In the genomic region with DNA sequence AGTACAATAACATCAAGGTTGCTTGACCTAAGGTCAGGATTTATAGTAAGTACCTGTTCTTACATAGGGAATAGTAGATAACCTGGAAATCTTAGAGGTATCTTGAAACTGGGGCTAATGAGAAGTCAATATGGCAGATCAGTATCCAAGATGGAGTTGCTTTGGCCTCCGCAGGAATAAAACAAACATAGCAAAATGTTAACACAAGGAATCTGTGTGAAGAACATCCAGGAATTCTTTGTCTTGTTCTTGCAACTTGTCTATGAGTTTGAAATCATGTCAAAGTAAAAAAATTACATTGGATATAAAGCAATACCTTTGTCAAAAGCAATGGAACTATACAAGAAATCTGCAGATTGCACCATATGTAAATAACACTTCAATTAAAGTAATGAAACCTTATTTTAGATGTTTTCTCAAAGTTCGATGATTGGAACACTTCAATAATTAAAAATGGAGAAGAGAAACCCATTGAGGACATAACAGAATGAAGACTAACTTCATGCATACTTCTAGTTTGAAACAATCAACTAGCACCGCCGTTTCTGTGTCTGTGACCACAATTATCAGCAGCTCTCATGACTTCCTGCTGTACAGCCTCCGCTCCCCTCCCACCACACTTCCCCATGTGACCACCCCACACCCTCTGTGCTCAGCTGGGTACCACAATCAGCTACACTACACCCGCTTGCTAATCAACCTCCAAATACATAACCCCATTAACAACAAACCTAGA, we compare ENCODE assay signal across 1 cellular context.
TF ChIP-seq lines count a peak whose summit lies in the region.

No MANE protein-coding gene starts in this region.

TF ChIP-seq in HepG2, 621 proteins besides CTCF, POLR2A, EP300 and RAD21:
- TF ChIP-seq EZH2 (conservative IDR thresholded peaks at IDR 0.05; ENCODE audit: low read depth, low read length) (no peak), SNAPC2 (CRISPR knock-in tag; IDR thresholded peaks at IDR 0.05) (no peak), ZNF234 (CRISPR knock-in tag; conservative IDR thresholded peaks at IDR 0.05) (no peak), ZNF747 (CRISPR knock-in tag; IDR thresholded peaks at IDR 0.05; ENCODE audit: borderline replicate concordance) (no peak), ZNF615 (CRISPR knock-in tag; IDR thresholded peaks at IDR 0.05; ENCODE audit: borderline replicate concordance) (no peak), HOXA9 (CRISPR knock-in tag; IDR thresholded peaks at IDR 0.05; ENCODE audit: borderline replicate concordance) (no peak), CBFB (CRISPR knock-in tag; IDR thresholded peaks at IDR 0.05) (no peak), ZNF264 (CRISPR knock-in tag; IDR thresholded peaks at IDR 0.05) (no peak), ZNF75D (CRISPR knock-in tag; IDR thresholded peaks at IDR 0.05; ENCODE audit: borderline replicate concordance) (no peak), ZBTB1 (CRISPR knock-in tag; IDR thresholded peaks at IDR 0.05; ENCODE audit: borderline replicate concordance) (no peak), NCOA1 (CRISPR knock-in tag; IDR thresholded peaks at IDR 0.05) (no peak), RFXANK (CRISPR knock-in tag; IDR thresholded peaks at IDR 0.05) (no peak), ZFP90 (CRISPR knock-in tag; IDR thresholded peaks at IDR 0.05; ENCODE audit: borderline replicate concordance) (no peak), RBM22 (optimal IDR thresholded peaks at IDR 0.05; ENCODE audit: low read length) (no peak), CEBPB (IDR thresholded peaks at IDR 0.05; ENCODE audit: borderline replicate concordance, low read depth, low read length) (no peak)
- TF ChIP-seq, protein P1, sequence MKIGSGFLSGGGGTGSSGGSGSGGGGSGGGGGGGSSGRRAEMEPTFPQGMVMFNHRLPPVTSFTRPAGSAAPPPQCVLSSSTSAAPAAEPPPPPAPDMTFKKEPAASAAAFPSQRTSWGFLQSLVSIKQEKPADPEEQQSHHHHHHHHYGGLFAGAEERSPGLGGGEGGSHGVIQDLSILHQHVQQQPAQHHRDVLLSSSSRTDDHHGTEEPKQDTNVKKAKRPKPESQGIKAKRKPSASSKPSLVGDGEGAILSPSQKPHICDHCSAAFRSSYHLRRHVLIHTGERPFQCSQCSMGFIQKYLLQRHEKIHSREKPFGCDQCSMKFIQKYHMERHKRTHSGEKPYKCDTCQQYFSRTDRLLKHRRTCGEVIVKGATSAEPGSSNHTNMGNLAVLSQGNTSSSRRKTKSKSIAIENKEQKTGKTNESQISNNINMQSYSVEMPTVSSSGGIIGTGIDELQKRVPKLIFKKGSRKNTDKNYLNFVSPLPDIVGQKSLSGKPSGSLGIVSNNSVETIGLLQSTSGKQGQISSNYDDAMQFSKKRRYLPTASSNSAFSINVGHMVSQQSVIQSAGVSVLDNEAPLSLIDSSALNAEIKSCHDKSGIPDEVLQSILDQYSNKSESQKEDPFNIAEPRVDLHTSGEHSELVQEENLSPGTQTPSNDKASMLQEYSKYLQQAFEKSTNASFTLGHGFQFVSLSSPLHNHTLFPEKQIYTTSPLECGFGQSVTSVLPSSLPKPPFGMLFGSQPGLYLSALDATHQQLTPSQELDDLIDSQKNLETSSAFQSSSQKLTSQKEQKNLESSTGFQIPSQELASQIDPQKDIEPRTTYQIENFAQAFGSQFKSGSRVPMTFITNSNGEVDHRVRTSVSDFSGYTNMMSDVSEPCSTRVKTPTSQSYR (CRISPR knock-in tag; IDR thresholded peaks at IDR 0.05; ENCODE audit: borderline replicate concordance) = no peak
- TF ChIP-seq, protein P2, sequence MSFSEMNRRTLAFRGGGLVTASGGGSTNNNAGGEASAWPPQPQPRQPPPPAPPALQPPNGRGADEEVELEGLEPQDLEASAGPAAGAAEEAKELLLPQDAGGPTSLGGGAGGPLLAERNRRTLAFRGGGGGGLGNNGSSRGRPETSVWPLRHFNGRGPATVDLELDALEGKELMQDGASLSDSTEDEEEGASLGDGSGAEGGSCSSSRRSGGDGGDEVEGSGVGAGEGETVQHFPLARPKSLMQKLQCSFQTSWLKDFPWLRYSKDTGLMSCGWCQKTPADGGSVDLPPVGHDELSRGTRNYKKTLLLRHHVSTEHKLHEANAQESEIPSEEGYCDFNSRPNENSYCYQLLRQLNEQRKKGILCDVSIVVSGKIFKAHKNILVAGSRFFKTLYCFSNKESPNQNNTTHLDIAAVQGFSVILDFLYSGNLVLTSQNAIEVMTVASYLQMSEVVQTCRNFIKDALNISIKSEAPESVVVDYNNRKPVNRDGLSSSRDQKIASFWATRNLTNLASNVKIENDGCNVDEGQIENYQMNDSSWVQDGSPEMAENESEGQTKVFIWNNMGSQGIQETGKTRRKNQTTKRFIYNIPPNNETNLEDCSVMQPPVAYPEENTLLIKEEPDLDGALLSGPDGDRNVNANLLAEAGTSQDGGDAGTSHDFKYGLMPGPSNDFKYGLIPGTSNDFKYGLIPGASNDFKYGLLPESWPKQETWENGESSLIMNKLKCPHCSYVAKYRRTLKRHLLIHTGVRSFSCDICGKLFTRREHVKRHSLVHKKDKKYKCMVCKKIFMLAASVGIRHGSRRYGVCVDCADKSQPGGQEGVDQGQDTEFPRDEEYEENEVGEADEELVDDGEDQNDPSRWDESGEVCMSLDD (CRISPR knock-in tag; IDR thresholded peaks at IDR 0.05; ENCODE audit: borderline replicate concordance) = no peak
- TF ChIP-seq, protein P3, sequence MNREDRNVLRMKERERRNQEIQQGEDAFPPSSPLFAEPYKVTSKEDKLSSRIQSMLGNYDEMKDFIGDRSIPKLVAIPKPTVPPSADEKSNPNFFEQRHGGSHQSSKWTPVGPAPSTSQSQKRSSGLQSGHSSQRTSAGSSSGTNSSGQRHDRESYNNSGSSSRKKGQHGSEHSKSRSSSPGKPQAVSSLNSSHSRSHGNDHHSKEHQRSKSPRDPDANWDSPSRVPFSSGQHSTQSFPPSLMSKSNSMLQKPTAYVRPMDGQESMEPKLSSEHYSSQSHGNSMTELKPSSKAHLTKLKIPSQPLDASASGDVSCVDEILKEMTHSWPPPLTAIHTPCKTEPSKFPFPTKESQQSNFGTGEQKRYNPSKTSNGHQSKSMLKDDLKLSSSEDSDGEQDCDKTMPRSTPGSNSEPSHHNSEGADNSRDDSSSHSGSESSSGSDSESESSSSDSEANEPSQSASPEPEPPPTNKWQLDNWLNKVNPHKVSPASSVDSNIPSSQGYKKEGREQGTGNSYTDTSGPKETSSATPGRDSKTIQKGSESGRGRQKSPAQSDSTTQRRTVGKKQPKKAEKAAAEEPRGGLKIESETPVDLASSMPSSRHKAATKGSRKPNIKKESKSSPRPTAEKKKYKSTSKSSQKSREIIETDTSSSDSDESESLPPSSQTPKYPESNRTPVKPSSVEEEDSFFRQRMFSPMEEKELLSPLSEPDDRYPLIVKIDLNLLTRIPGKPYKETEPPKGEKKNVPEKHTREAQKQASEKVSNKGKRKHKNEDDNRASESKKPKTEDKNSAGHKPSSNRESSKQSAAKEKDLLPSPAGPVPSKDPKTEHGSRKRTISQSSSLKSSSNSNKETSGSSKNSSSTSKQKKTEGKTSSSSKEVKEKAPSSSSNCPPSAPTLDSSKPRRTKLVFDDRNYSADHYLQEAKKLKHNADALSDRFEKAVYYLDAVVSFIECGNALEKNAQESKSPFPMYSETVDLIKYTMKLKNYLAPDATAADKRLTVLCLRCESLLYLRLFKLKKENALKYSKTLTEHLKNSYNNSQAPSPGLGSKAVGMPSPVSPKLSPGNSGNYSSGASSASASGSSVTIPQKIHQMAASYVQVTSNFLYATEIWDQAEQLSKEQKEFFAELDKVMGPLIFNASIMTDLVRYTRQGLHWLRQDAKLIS (CRISPR knock-in tag; IDR thresholded peaks at IDR 0.05) = no peak
